In the genomic region with DNA sequence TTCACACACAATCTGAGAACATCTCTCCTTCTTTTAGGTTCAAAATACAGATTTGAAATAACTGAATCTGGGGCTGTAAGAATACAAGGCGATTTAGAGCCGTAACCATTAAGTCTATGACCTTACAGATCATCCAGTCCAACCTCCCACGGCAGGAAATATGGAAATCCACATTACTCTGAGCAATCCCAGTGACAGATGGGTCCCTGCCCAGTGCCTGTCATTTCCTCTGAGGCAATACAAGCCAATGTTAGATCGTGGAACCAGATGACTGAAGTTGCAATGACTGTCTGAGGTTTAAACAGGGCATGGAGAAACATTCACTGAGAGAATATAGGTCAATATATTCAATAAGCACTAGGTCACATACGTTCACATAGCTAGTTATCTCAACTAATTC, we compare ENCODE assay signal across 17 cellular contexts.
"Had no signal": no experiment of that assay in that cellular context is flagged by ENCODE, and none has a peak within 500 bp of the region (broad histone marks: within the 10 kb centered on the region; RNA-seq: fewer than 3 reads in every experiment).

No MANE protein-coding gene starts in this region.

- H3K27ac Mint-ChIP-seq: activated naive CD8-positive, alpha-beta T cell treated with anti-CD3 and anti-CD28 coated beads, Interleukin-2, amount 50 U/mL, for 24 hours; activated T-helper 17 cell treated with anti-CD3 and anti-CD28 coated beads, Interleukin-2, amount 50 U/mL, for 72 hours; natural killer cell; stimulated activated naive CD8-positive, alpha-beta T cell treated with anti-CD3 and anti-CD28 coated beads, Interleukin-15, amount 100 ng/mL, for 72 hours had no signal

- H3K9me3 ChIP-seq: ascending aorta, colonic mucosa, gastroesophageal sphincter, left lung, neutrophil, sigmoid colon, upper lobe of left lung had no signal

- H3K4me1 Mint-ChIP-seq: activated naive CD8-positive, alpha-beta T cell treated with anti-CD3 and anti-CD28 coated beads, Interleukin-2, amount 50 U/mL, for 24 hours; activated T-helper 17 cell treated with anti-CD3 and anti-CD28 coated beads, Interleukin-2, amount 50 U/mL, for 72 hours; natural killer cell; stimulated activated naive CD8-positive, alpha-beta T cell treated with anti-CD3 and anti-CD28 coated beads, Interleukin-15, amount 100 ng/mL, for 72 hours had no signal

- H3K36me3 Mint-ChIP-seq: natural killer cell had no signal

- H3K27ac ChIP-seq: ascending aorta, colonic mucosa, gastroesophageal sphincter, left lung, neutrophil, parathyroid adenoma, sigmoid colon, upper lobe of left lung had no signal

- H3K4me3 ChIP-seq: ascending aorta, colonic mucosa, gastroesophageal sphincter, left lung, sigmoid colon, upper lobe of left lung had no signal

- H3K9me3 Mint-ChIP-seq: activated T-helper 17 cell treated with anti-CD3 and anti-CD28 coated beads, Interleukin-2, amount 50 U/mL, for 72 hours had no signal

- H3K4me3 Mint-ChIP-seq: activated naive CD8-positive, alpha-beta T cell treated with anti-CD3 and anti-CD28 coated beads, Interleukin-2, amount 50 U/mL, for 24 hours; activated T-helper 17 cell treated with anti-CD3 and anti-CD28 coated beads, Interleukin-2, amount 50 U/mL, for 72 hours; natural killer cell; stimulated activated naive CD8-positive, alpha-beta T cell treated with anti-CD3 and anti-CD28 coated beads, Interleukin-15, amount 100 ng/mL, for 72 hours had no signal

- H3K36me3 ChIP-seq: ascending aorta, colonic mucosa, gastroesophageal sphincter, left lung, neutrophil, sigmoid colon, upper lobe of left lung had no signal

- H3K27me3 ChIP-seq: ascending aorta, colonic mucosa, gastroesophageal sphincter, left lung, neutrophil, sigmoid colon, upper lobe of left lung had no signal

- H3K27me3 Mint-ChIP-seq: activated naive CD8-positive, alpha-beta T cell treated with anti-CD3 and anti-CD28 coated beads, Interleukin-2, amount 50 U/mL, for 24 hours; activated T-helper 17 cell treated with anti-CD3 and anti-CD28 coated beads, Interleukin-2, amount 50 U/mL, for 72 hours; stimulated activated naive CD8-positive, alpha-beta T cell treated with anti-CD3 and anti-CD28 coated beads, Interleukin-15, amount 100 ng/mL, for 72 hours had no signal

- ATAC-seq: activated naive CD8-positive, alpha-beta T cell treated with anti-CD3 and anti-CD28 coated beads, Interleukin-2, amount 50 U/mL, for 24 hours; activated T-helper 17 cell treated with anti-CD3 and anti-CD28 coated beads, Interleukin-2, amount 50 U/mL, for 72 hours; gastroesophageal sphincter; left lung; natural killer cell; stimulated activated naive CD8-positive, alpha-beta T cell treated with anti-CD3 and anti-CD28 coated beads, Interleukin-15, amount 100 ng/mL, for 72 hours had no signal

- H3K4me1 ChIP-seq: ascending aorta, colonic mucosa, gastroesophageal sphincter, left lung, parathyroid adenoma, sigmoid colon had no signal

- DNase-seq: activated CD4-positive, alpha-beta T cell treated with anti-CD3 and anti-CD28 coated beads, Interleukin-2, amount 50 U/mL, for 48 hours; activated CD4-positive, CD25-positive, alpha-beta regulatory T cell treated with anti-CD3 and anti-CD28 coated beads, Interleukin-2, amount 50 U/mL, for 72 hours; activated naive CD4-positive, alpha-beta T cell treated with Interleukin-2 at 50 U/mL for 16 hours; activated naive CD8-positive, alpha-beta T cell treated with anti-CD3 and anti-CD28 coated beads, Interleukin-2, amount 50 U/mL, for 24 hours; colonic mucosa; islet precursor cell; left lung; natural killer cell; sigmoid colon; stimulated activated CD4-positive, alpha-beta T cell treated with anti-CD3 and anti-CD28 coated beads, Interleukin-1b, Interleukin-23, amount 100 ng/mL, for 48 hours; stimulated activated naive CD8-positive, alpha-beta T cell treated with anti-CD3 and anti-CD28 coated beads, Interleukin-15, amount 100 ng/mL, for 72 hours; upper lobe of left lung had no signal
